Comparison of ENCODE assay signal across 9 cellular contexts in genomic region chr15:88257311-88257901, GRCh38. TPM values are rescaled to one million over a fixed set of nuclear protein-coding genes. Genes with fewer than 3 reads are reported as not detected.
DNase-seq lines count a peak whose midpoint lies in the region; ATAC-seq and TF ChIP-seq lines count a peak whose summit lies in the region.
"Had no signal": no experiment of that assay in that cellular context is flagged by ENCODE, and none has a peak within 500 bp of the region (broad histone marks: within the 10 kb centered on the region; RNA-seq: fewer than 3 reads in every experiment).

No MANE protein-coding gene starts in this region.

- DNase-seq in GM13977 (ENCODE audit: low spot score) (peak; percentile 44), right cardiac atrium (peak in 2 of 3 donors; percentile 27 to 34), brain microvascular endothelial cell (no peak), HAP-1 (ENCODE audit: low spot score in 2 of 2) (no peak), mesenteric fat pad (ENCODE audit: low spot score) (no peak), NCI-H446 (lab: John Stamatoyannopoulos, UW) (no peak)
- DNase-seq in activated CD4-positive, alpha-beta T cell treated with anti-CD3 and anti-CD28 coated beads, Interleukin-2, amount 50 U/mL, for 48 hours, result peak; percentile 17 to 18
- DNase-seq: amniotic stem cell had no signal

- H3K9me3 ChIP-seq in right cardiac atrium (ENCODE audit: control insufficient read depth, low read length), result no peaks in the 10 kb centered on the region
- no peaks in the 10 kb centered on the region for H3K9me3 ChIP-seq in skeletal muscle satellite cell (replicated peaks; ENCODE audit: low read length)
- H3K9me3 ChIP-seq in HAP-1, result 0 out of 2 replicates have a peak, but pooled peaks cover 2% of the 10 kb centered on the region

- H3K27me3 ChIP-seq in right cardiac atrium (ENCODE audit: control insufficient read depth, insufficient read depth) (no peaks in the 10 kb centered on the region), skeletal muscle satellite cell (ENCODE audit: control insufficient read depth, insufficient read depth, low read length) (peaks cover 68% of the 10 kb centered on the region), brain microvascular endothelial cell (replicated peaks) (peaks cover 42% of the 10 kb centered on the region), HAP-1 (ENCODE audit: low read depth) (peaks cover 83% of the 10 kb centered on the region)

- no peak for ATAC-seq in right cardiac atrium

- H3K36me3 ChIP-seq in skeletal muscle satellite cell (ENCODE audit: insufficient read depth, low read length) (no peaks in the 10 kb centered on the region), brain microvascular endothelial cell (replicated peaks) (no peaks in the 10 kb centered on the region), HAP-1 (replicated peaks) (no peaks in the 10 kb centered on the region)

- intact Hi-C loops in right cardiac atrium (cut with DNase I), result loop anchor here in 1 of 4 donors (10.0 kb wide), 1 partner anchor 187 kb away; no protein-coding TSS in a partner anchor

- in situ Hi-C loops in GM13977 (cut with MboI; ENCODE audit: low pct_unique_long_range_greater_than_20kb, low sequenced_read_pairs, unreplicated experiment), result no loop called here
- in situ Hi-C loops in brain microvascular endothelial cell (cut with HindIII; ENCODE audit: low pct_ligation_motif_present, low sequenced_read_pairs), result no loop called here
- in situ Hi-C loops in HAP-1 (cut with MboI; ENCODE audit: low sequenced_read_pairs), result no loop called here

- TF ChIP-seq CTCF in GM13977 (IDR thresholded peaks at IDR 0.05; ENCODE audit: extremely low read depth, insufficient read depth, missing control alignments) (no peak), brain microvascular endothelial cell (IDR thresholded peaks at IDR 0.05; ENCODE audit: low read depth, low read length, missing control alignments) (no peak)

- peaks cover 3% of the 10 kb centered on the region for H3K4me1 ChIP-seq in right cardiac atrium (ENCODE audit: control insufficient read depth, insufficient read depth, low read length)
- peaks cover 3% of the 10 kb centered on the region for H3K4me1 ChIP-seq in skeletal muscle satellite cell (ENCODE audit: control insufficient read depth, insufficient read depth, low read length)
- no peaks in the 10 kb centered on the region for H3K4me1 ChIP-seq in HAP-1

- H3K4me3 ChIP-seq in right cardiac atrium (ENCODE audit: low read length), result peak overlapping the region; percentile 55
- H3K4me3 ChIP-seq in skeletal muscle satellite cell (ENCODE audit: low read length), result peak overlapping the region; percentile 57
- no peak overlapping the region for H3K4me3 ChIP-seq in brain microvascular endothelial cell (ENCODE audit: low read depth, low read length)
- H3K4me3 ChIP-seq in HAP-1, result no peak overlapping the region; the same call in 1 of the 2 replicates

- no peak overlapping the region for H3K9ac ChIP-seq in skeletal muscle satellite cell (ENCODE audit: low read depth, low read length)

- H3K27ac ChIP-seq in right cardiac atrium (ENCODE audit: low read length) (no peak overlapping the region), brain microvascular endothelial cell (no peak overlapping the region)

- WGBS in right cardiac atrium, result under 1% methylated on average over 42 of the region's 42 CpGs

- H3K4me2 ChIP-seq in skeletal muscle satellite cell (ENCODE audit: low read length), result peak overlapping the region; percentile 62

RNA-seq across cellular contexts. Expression of gene NTRK3, which starts 0.9 kb away (rescaled TPM):
- total RNA-seq in right cardiac atrium (1 to 10 TPM; 2.6 to 5.5 (median 3.9) TPM), mesenteric fat pad (1.6 TPM)
- 3.6 TPM for polyA plus RNA-seq in right cardiac atrium
- under 0.01 TPM in 1 of 2 replicates, not detected in the other for total RNA-seq in skeletal muscle satellite cell (2012; rRNA removed)

Comparison
In these comparisons a context has a peak if more than half of its experiments do, and no peak if none do; other contexts are left out.
1. DNase-seq: peak in GM13977 (single experiment), activated CD4-positive, alpha-beta T cell treated with anti-CD3 and anti-CD28 coated beads, Interleukin-2, amount 50 U/mL, for 48 hours (2 of 2) and right cardiac atrium (2 of 3); none in brain microvascular endothelial cell (single experiment), HAP-1 (0 of 2), mesenteric fat pad (single experiment) and NCI-H446 (0 of 2).
2. H3K4me3 ChIP-seq: peak in right cardiac atrium (single experiment) and skeletal muscle satellite cell (single experiment); none in brain microvascular endothelial cell (single experiment) and HAP-1 (single experiment).